ENCODE assay signal across 26 cellular contexts in genomic region chr10:61766927-61767326, GRCh38.
"Had no signal": no experiment of that assay in that cellular context is flagged by ENCODE, and none has a peak within 500 bp of the region (broad histone marks: within the 10 kb centered on the region; RNA-seq: fewer than 3 reads in every experiment).

No MANE protein-coding gene starts in this region.

- ATAC-seq: activated CD8-positive, alpha-beta T cell treated with anti-CD3 and anti-CD28 coated beads for 36 hours; activated T-cell treated with anti-CD3 and anti-CD28 coated beads, Interleukin-2, amount 50 U/mL, for 72 hours; activated T-helper 17 cell treated with anti-CD3 and anti-CD28 coated beads, Interleukin-2, amount 50 U/mL, for 72 hours had no signal

- H3K36me3 Mint-ChIP-seq: activated naive CD4-positive, alpha-beta T cell treated with anti-CD3 and anti-CD28 coated beads, Interleukin-2, amount 50 U/mL, for 24 hours; activated naive CD8-positive, alpha-beta T cell treated with anti-CD3 and anti-CD28 coated beads, Interleukin-2, amount 10 ng/mL, durations not matched to agents 7 days and 5 days had no signal

- H3K27me3 ChIP-seq: ascending aorta, cardiac muscle cell, colonic mucosa, SJCRH30 had no signal

- H3K27ac Mint-ChIP-seq: activated CD8-positive, alpha-beta T cell treated with anti-CD3 and anti-CD28 coated beads for 36 hours; activated naive CD4-positive, alpha-beta T cell treated with anti-CD3 and anti-CD28 coated beads, Interleukin-2, amount 50 U/mL, for 24 hours; activated naive CD8-positive, alpha-beta T cell treated with anti-CD3 and anti-CD28 coated beads, Interleukin-2, amount 10 ng/mL, durations not matched to agents 7 days and 5 days; activated T-cell treated with anti-CD3 and anti-CD28 coated beads, Interleukin-2, amount 50 U/mL, for 72 hours; activated T-helper 17 cell treated with anti-CD3 and anti-CD28 coated beads, Interleukin-2, amount 50 U/mL, for 72 hours had no signal

- H3K27me3 Mint-ChIP-seq: activated CD8-positive, alpha-beta T cell treated with anti-CD3 and anti-CD28 coated beads for 36 hours; activated naive CD4-positive, alpha-beta T cell treated with anti-CD3 and anti-CD28 coated beads, Interleukin-2, amount 50 U/mL, for 24 hours; activated naive CD8-positive, alpha-beta T cell treated with anti-CD3 and anti-CD28 coated beads, Interleukin-2, amount 10 ng/mL, durations not matched to agents 7 days and 5 days; activated T-helper 17 cell treated with anti-CD3 and anti-CD28 coated beads, Interleukin-2, amount 50 U/mL, for 72 hours; central memory CD8-positive, alpha-beta T cell had no signal

- DNase-seq: activated CD4-positive, alpha-beta T cell treated with anti-CD3 and anti-CD28 coated beads for 1 hour; activated CD4-positive, alpha-beta T cell treated with anti-CD3 and anti-CD28 coated beads for 48 hours; activated CD4-positive, alpha-beta T cell treated with anti-CD3 and anti-CD28 coated beads, Interleukin-2, amount 50 U/mL, for 4 hours; activated CD4-positive, CD25-positive, alpha-beta regulatory T cell; activated CD8-positive, alpha-beta T cell treated with anti-CD3 and anti-CD28 coated beads for 36 hours; activated effector memory CD4-positive, alpha-beta T cell treated with anti-CD3 and anti-CD28 coated beads, Interleukin-2, amount 50 U/mL, for 16 hours; activated naive CD4-positive, alpha-beta T cell; activated naive CD8-positive, alpha-beta T cell treated with anti-CD3 and anti-CD28 coated beads, Interleukin-2, amount 10 ng/mL, durations not matched to agents 7 days and 5 days; activated T-cell treated with anti-CD3 and anti-CD28 coated beads, Interleukin-2, amount 50 U/mL, for 1 hour; activated T-cell treated with anti-CD3 and anti-CD28 coated beads, Interleukin-2, amount 50 U/mL, for 72 hours; amygdala; colonic mucosa; Kasumi-1; NCI-H1417 treated with DMSO at 0.1 percent for 48 hours; NCI-H1694 treated with DMSO at 0.1 percent for 48 hours; NCI-H345; NCI-H524 treated with DMSO at 0.1 percent for 48 hours; SJCRH30; T1000; WERI-Rb-1 had no signal

- H3K4me3 Mint-ChIP-seq: activated CD8-positive, alpha-beta T cell treated with anti-CD3 and anti-CD28 coated beads for 36 hours; activated naive CD4-positive, alpha-beta T cell treated with anti-CD3 and anti-CD28 coated beads, Interleukin-2, amount 50 U/mL, for 24 hours; activated naive CD8-positive, alpha-beta T cell treated with anti-CD3 and anti-CD28 coated beads, Interleukin-2, amount 10 ng/mL, durations not matched to agents 7 days and 5 days; activated T-cell treated with anti-CD3 and anti-CD28 coated beads, Interleukin-2, amount 50 U/mL, for 72 hours; activated T-helper 17 cell treated with anti-CD3 and anti-CD28 coated beads, Interleukin-2, amount 50 U/mL, for 72 hours; central memory CD8-positive, alpha-beta T cell had no signal

- H3K9me3 Mint-ChIP-seq: activated CD8-positive, alpha-beta T cell treated with anti-CD3 and anti-CD28 coated beads for 36 hours; activated naive CD4-positive, alpha-beta T cell treated with anti-CD3 and anti-CD28 coated beads, Interleukin-2, amount 50 U/mL, for 24 hours; activated naive CD8-positive, alpha-beta T cell treated with anti-CD3 and anti-CD28 coated beads, Interleukin-2, amount 10 ng/mL, durations not matched to agents 7 days and 5 days; activated T-cell treated with anti-CD3 and anti-CD28 coated beads, Interleukin-2, amount 50 U/mL, for 72 hours; central memory CD8-positive, alpha-beta T cell had no signal

- H3K27ac ChIP-seq: ascending aorta, cardiac muscle cell, colonic mucosa, SJCRH30, SK-N-MC, WERI-Rb-1 had no signal

- H3K4me3 ChIP-seq: ascending aorta, cardiac muscle cell, colonic mucosa, SJCRH30, SK-N-MC had no signal

- H3K4me1 ChIP-seq: ascending aorta, colonic mucosa, SJCRH30 had no signal

- H3K9me3 ChIP-seq: ascending aorta, colonic mucosa, SJCRH30 had no signal

- H3K36me3 ChIP-seq: ascending aorta, cardiac muscle cell, colonic mucosa, SJCRH30, WERI-Rb-1 had no signal
